In genomic region chr12:77725611-77726010, GRCh38 we compare ENCODE assay signal across 23 cellular contexts.
A peak's percentile ranks its signal among the peaks of the same experiment; 100 is the strongest.
DNase-seq lines count a peak whose midpoint lies in the region; ATAC-seq, FAIRE-seq and TF ChIP-seq lines count a peak whose summit lies in the region.
"Had no signal": no experiment of that assay in that cellular context is flagged by ENCODE, and none has a peak within 500 bp of the region (broad histone marks: within the 10 kb centered on the region; RNA-seq: fewer than 3 reads in every experiment).

No MANE protein-coding gene starts in this region.

- H3K9ac ChIP-seq in HepG2 (ENCODE audit: insufficient read depth, low read depth, low read length): no peak overlapping the region
- H3K9ac ChIP-seq in astrocyte (ENCODE audit: low read length): peak overlapping the region; percentile 35

- H3K36me3 ChIP-seq in HepG2 (replicated peaks in 1 of 2; ENCODE audit: control insufficient read depth in 1 of 2, insufficient read depth in 2 of 2, low read length in 2 of 2): no peaks in the 10 kb centered on the region
- no peaks in the 10 kb centered on the region for H3K36me3 ChIP-seq in right lobe of liver
- no peaks in the 10 kb centered on the region for H3K36me3 ChIP-seq in astrocyte (ENCODE audit: insufficient read depth, low read length)
- no peaks in the 10 kb centered on the region for H3K36me3 ChIP-seq in heart left ventricle
- H3K36me3 ChIP-seq in ascending aorta: no peaks in the 10 kb centered on the region
- H3K36me3 ChIP-seq: left ventricle myocardium inferior, upper lobe of right lung had no signal

- H3K4me1 Mint-ChIP-seq in astrocyte (ENCODE audit: low read depth, unreplicated experiment): peaks cover 34% of the 10 kb centered on the region
- no peaks in the 10 kb centered on the region for H3K4me1 Mint-ChIP-seq in activated CD8-positive, alpha-beta T cell treated with anti-CD3 and anti-CD28 coated beads for 36 hours (ENCODE audit: low read depth)

- H3K36me3 Mint-ChIP-seq in astrocyte (ENCODE audit: low read depth, unreplicated experiment): no peaks in the 10 kb centered on the region
- no peaks in the 10 kb centered on the region for H3K36me3 Mint-ChIP-seq in activated CD8-positive, alpha-beta T cell treated with anti-CD3 and anti-CD28 coated beads for 36 hours (ENCODE audit: low read depth)
- H3K36me3 Mint-ChIP-seq: activated naive CD4-positive, alpha-beta T cell treated with anti-CD3 and anti-CD28 coated beads, Interleukin-2, amount 50 U/mL, for 72 hours had no signal

- H2AFZ ChIP-seq in HepG2 (ENCODE audit: low read length) (no peak overlapping the region), astrocyte (ENCODE audit: low read depth, low read length) (no peak overlapping the region)

- peak overlapping the region; percentile 97 for H3K27ac Mint-ChIP-seq in astrocyte (ENCODE audit: unreplicated experiment)
- no peak overlapping the region for H3K27ac Mint-ChIP-seq in activated CD8-positive, alpha-beta T cell treated with anti-CD3 and anti-CD28 coated beads for 36 hours
- H3K27ac Mint-ChIP-seq: activated naive CD4-positive, alpha-beta T cell treated with anti-CD3 and anti-CD28 coated beads, Interleukin-2, amount 50 U/mL, for 72 hours; natural killer cell treated with Interleukin-12 subunit alpha and Interleukin-12 subunit beta and Interleukin-15 and Interleukin-18, amount 100 ng/mL, for 72 hours had no signal

- H4K20me1 ChIP-seq in HepG2 (ENCODE audit: insufficient read depth, low read length): no peaks in the 10 kb centered on the region
- no peaks in the 10 kb centered on the region for H4K20me1 ChIP-seq in astrocyte (ENCODE audit: insufficient read depth, low read length)

- BruUV-seq in HepG2 (replicated peaks; lab: Mats Ljungman, UMichigan): no TSS peak

- FAIRE-seq in HepG2 (lab: Jason Lieb, UNC) (no peak), astrocyte (lab: Jason Lieb, UNC) (peak; percentile 81)
- FAIRE-seq: A204.1, endothelial cell of umbilical vein had no signal

- H3K27ac ChIP-seq in HepG2 (ENCODE audit: extremely low read length, insufficient read depth, low read length): no peak overlapping the region
- no peak overlapping the region for H3K27ac ChIP-seq in right lobe of liver
- H3K27ac ChIP-seq in astrocyte (ENCODE audit: low read depth, low read length): peak overlapping the region; percentile 69
- H3K27ac ChIP-seq in heart left ventricle: no peak overlapping the region
- no peak overlapping the region for H3K27ac ChIP-seq in ascending aorta
- H3K27ac ChIP-seq: HL-60, left ventricle myocardium inferior, upper lobe of right lung had no signal

- intact Hi-C loops in HepG2 (cut with micrococcal nuclease; ENCODE audit: unreplicated experiment): no loop called here
- intact Hi-C loops in right lobe of liver (cut with DNase I): loop anchor here (5.0 to 10.0 kb wide), 2 partner anchors 187 to 199 kb away; no protein-coding TSS in a partner anchor
- intact Hi-C loops in activated CD8-positive, alpha-beta T cell treated with anti-CD3 and anti-CD28 coated beads for 36 hours (cut with micrococcal nuclease): no loop called here
- intact Hi-C loops in heart left ventricle (cut with DNase I): loop anchor here in 7 of 10 donors (2.0 to 10.0 kb wide), 3 partner anchors 109 to 199 kb away; partner anchors contain the start of gene NAV3 (in 1 of the 7)
- intact Hi-C loops in ascending aorta (cut with DNase I): loop anchor here (2.0 kb wide), 1 partner anchor 199 kb away; no protein-coding TSS in a partner anchor

- H3K4me1 ChIP-seq in HepG2 (ENCODE audit: insufficient read depth, low read length) (no peaks in the 10 kb centered on the region), right lobe of liver (no peaks in the 10 kb centered on the region), astrocyte (ENCODE audit: insufficient read depth, low read length) (peaks cover 4% of the 10 kb centered on the region), heart left ventricle (peaks cover 0 to 5% (median 0%) of the 10 kb centered on the region in 12 donors), ascending aorta (no peaks in the 10 kb centered on the region)
- H3K4me1 ChIP-seq: Caco-2, upper lobe of right lung had no signal

- no peaks in the 10 kb centered on the region for H3K27me3 ChIP-seq in HepG2 (ENCODE audit: control insufficient read depth in 1 of 2, insufficient read depth in 2 of 2, low read length in 2 of 2)
- peaks cover 0 to 4% of the 10 kb centered on the region in 2 donors for H3K27me3 ChIP-seq in right lobe of liver
- no peaks in the 10 kb centered on the region for H3K27me3 ChIP-seq in astrocyte (ENCODE audit: insufficient read depth, low read length)
- H3K27me3 ChIP-seq in heart left ventricle: no peaks in the 10 kb centered on the region
- no peaks in the 10 kb centered on the region for H3K27me3 ChIP-seq in ascending aorta
- H3K27me3 ChIP-seq: upper lobe of right lung had no signal

- H3K27me3 Mint-ChIP-seq in astrocyte (ENCODE audit: low read depth, unreplicated experiment): no peaks in the 10 kb centered on the region
- H3K27me3 Mint-ChIP-seq in activated CD8-positive, alpha-beta T cell treated with anti-CD3 and anti-CD28 coated beads for 36 hours: no peaks in the 10 kb centered on the region
- H3K27me3 Mint-ChIP-seq: natural killer cell treated with Interleukin-12 subunit alpha and Interleukin-12 subunit beta and Interleukin-15 and Interleukin-18, amount 100 ng/mL, for 72 hours had no signal

- no peaks in the 10 kb centered on the region for H3K79me2 ChIP-seq in HepG2 (ENCODE audit: insufficient read depth, low read length)
- no peaks in the 10 kb centered on the region for H3K79me2 ChIP-seq in astrocyte (ENCODE audit: insufficient read depth, low read length)

- POLR2A ChIA-PET in HepG2 (lab: Yijun Ruan, JAX): no interaction called here
- POLR2A ChIA-PET in activated CD8-positive, alpha-beta T cell treated with anti-CD3 and anti-CD28 coated beads for 36 hours (lab: Charles Lee): no interaction called here

- H3K4me2 ChIP-seq in HepG2 (ENCODE audit: low read depth, low read length) (no peak overlapping the region), astrocyte (ENCODE audit: low read length) (peak overlapping the region; percentile 18)

- CTCF ChIA-PET in HepG2 (lab: Yijun Ruan, JAX; ENCODE audit: low intra/inter-chr PET ratio, low total read pairs): interaction anchor here (4.3 kb wide), 1 partner anchor 200 kb away, joined by 48 read pairs; no protein-coding TSS in a partner anchor
- CTCF ChIA-PET in activated CD8-positive, alpha-beta T cell treated with anti-CD3 and anti-CD28 coated beads for 36 hours (lab: Charles Lee): no interaction called here

- in situ Hi-C loops in HepG2 (cut with HindIII; ENCODE audit: extremely low pct_ligation_motif_present, low pct_unique_long_range_greater_than_20kb): no loop called here

- WGBS in HepG2 (ENCODE audit: low lambda C conversion rate): 5% methylated on average over 3 of the region's 3 CpGs
- 67% methylated on average over 3 of the region's 3 CpGs for WGBS in right lobe of liver (ENCODE audit: insufficient coverage, low coverage, low lambda C conversion rate, missing lambda C conversion rate)
- 76 to 89% (median 86%) methylated on average over 3 of the region's 3 CpGs for WGBS in heart left ventricle, 4 donors

- ATAC-seq in HepG2: no peak
- no peak for ATAC-seq in right lobe of liver
- no peak for ATAC-seq in activated CD8-positive, alpha-beta T cell treated with anti-CD3 and anti-CD28 coated beads for 36 hours
- ATAC-seq in heart left ventricle: no peak
- ATAC-seq: activated CD4-positive, CD25-positive, alpha-beta regulatory T cell treated with anti-CD3 and anti-CD28 coated beads, Interleukin-2, amount 50 U/mL, for 24 hours; activated naive CD4-positive, alpha-beta T cell treated with anti-CD3 and anti-CD28 coated beads, Interleukin-2, amount 50 U/mL, for 72 hours; natural killer cell treated with Interleukin-12 subunit alpha and Interleukin-12 subunit beta and Interleukin-15 and Interleukin-18, amount 100 ng/mL, for 72 hours; Panc1; upper lobe of right lung had no signal

- DNase-seq in HepG2 (ENCODE audit: low spot score): no peak
- no peak for DNase-seq in right lobe of liver
- DNase-seq in astrocyte (ENCODE audit: low read depth): peak; percentile 95
- DNase-seq in glomerular visceral epithelial cell (ENCODE audit: extremely low spot score): peak; percentile 15
- DNase-seq in GDM1 (lab: John Stamatoyannopoulos, UW): no peak
- no peak for DNase-seq in activated CD8-positive, alpha-beta T cell treated with anti-CD3 and anti-CD28 coated beads for 36 hours
- DNase-seq in heart left ventricle: no peak
- DNase-seq in ascending aorta (ENCODE audit: low spot score in 2 of 2): no peak
- DNase-seq: Caco-2; cerebellar nuclear complex; Karpas-422; left ventricle myocardium inferior; NCI-H1694; stimulated activated CD4-positive, alpha-beta T cell treated with anti-CD3 and anti-CD28 coated beads, Interleukin-4, amount 100 ng/mL, for 4 hours; T-helper 1 cell; upper lobe of right lung had no signal

- H3K9me3 ChIP-seq in HepG2 (ENCODE audit: low read length): no peaks in the 10 kb centered on the region
- no peaks in the 10 kb centered on the region for H3K9me3 ChIP-seq in right lobe of liver
- no peaks in the 10 kb centered on the region for H3K9me3 ChIP-seq in astrocyte (ENCODE audit: insufficient read depth, low read depth, low read length)
- H3K9me3 ChIP-seq in heart left ventricle: no peaks in the 10 kb centered on the region
- H3K9me3 ChIP-seq in ascending aorta: no peaks in the 10 kb centered on the region
- H3K9me3 ChIP-seq: Caco-2, left ventricle myocardium inferior, upper lobe of right lung had no signal

- peak overlapping the region; percentile 55 for H3K4me3 Mint-ChIP-seq in astrocyte (ENCODE audit: unreplicated experiment)
- no peak overlapping the region for H3K4me3 Mint-ChIP-seq in activated CD8-positive, alpha-beta T cell treated with anti-CD3 and anti-CD28 coated beads for 36 hours
- H3K4me3 Mint-ChIP-seq: natural killer cell treated with Interleukin-12 subunit alpha and Interleukin-12 subunit beta and Interleukin-15 and Interleukin-18, amount 100 ng/mL, for 72 hours had no signal

- no peaks in the 10 kb centered on the region for H3K9me3 Mint-ChIP-seq in astrocyte (ENCODE audit: unreplicated experiment)
- H3K9me3 Mint-ChIP-seq in activated CD8-positive, alpha-beta T cell treated with anti-CD3 and anti-CD28 coated beads for 36 hours: peaks cover 2% of the 10 kb centered on the region

- TF ChIP-seq RAD21 in HepG2 (CRISPR knock-in tag; IDR thresholded peaks at IDR 0.05): no peak

- no peak for TF ChIP-seq POLR2A in HepG2 (IDR thresholded peaks at IDR 0.05; ENCODE audit: insufficient read depth in 1 of 2, low read depth in 2 of 2, low read length in 2 of 2)
- no peak for TF ChIP-seq POLR2A in right lobe of liver (IDR thresholded peaks at IDR 0.05)
- no peak for TF ChIP-seq POLR2A in heart left ventricle (IDR thresholded peaks at IDR 0.05)

- no peak for TF ChIP-seq CTCF in HepG2 (CRISPR knock-in tag; IDR thresholded peaks at IDR 0.05)
- no peak for TF ChIP-seq CTCF in right lobe of liver (IDR thresholded peaks at IDR 0.05)
- no peak for TF ChIP-seq CTCF in astrocyte (IDR thresholded peaks at IDR 0.05; ENCODE audit: insufficient read depth, low read depth, low read length)
- no peak for TF ChIP-seq CTCF in activated CD8-positive, alpha-beta T cell treated with anti-CD3 and anti-CD28 coated beads for 36 hours (IDR thresholded peaks at IDR 0.05)
- TF ChIP-seq CTCF in heart left ventricle (IDR thresholded peaks at IDR 0.05): no peak
- no peak for TF ChIP-seq CTCF in ascending aorta (IDR thresholded peaks at IDR 0.05)

- no peak for TF ChIP-seq EP300 in HepG2 (IDR thresholded peaks at IDR 0.05; ENCODE audit: low read depth in 2 of 2, low read length in 2 of 2)
- no peak for TF ChIP-seq EP300 in HepG2 (CRISPR knock-in tag; IDR thresholded peaks at IDR 0.05; ENCODE audit: borderline replicate concordance)

- no peak overlapping the region for H3K4me3 ChIP-seq in HepG2 (replicated peaks in 1 of 3; ENCODE audit: insufficient read depth in 1 of 3, low read depth in 2 of 3, low read length in 3 of 3)
- H3K4me3 ChIP-seq in right lobe of liver: no peak overlapping the region
- no peak overlapping the region for H3K4me3 ChIP-seq in astrocyte (ENCODE audit: insufficient read depth, low read depth, low read length)
- H3K4me3 ChIP-seq in heart left ventricle: no peak overlapping the region
- no peak overlapping the region for H3K4me3 ChIP-seq in ascending aorta
- H3K4me3 ChIP-seq: left ventricle myocardium inferior, upper lobe of right lung had no signal

Comparison
In these comparisons a context has a peak if more than half of its experiments do, and no peak if none do; other contexts are left out.
1. intact Hi-C loops: an anchor here in right lobe of liver (5.0 to 10.0 kb wide), heart left ventricle (2.0 to 10.0 kb wide) and ascending aorta (2.0 kb wide); none called in HepG2 and activated CD8-positive, alpha-beta T cell treated with anti-CD3 and anti-CD28 coated beads for 36 hours.
2. DNase-seq: peak in astrocyte (single experiment) and glomerular visceral epithelial cell (single experiment); none in HepG2 (single experiment), right lobe of liver (0 of 3), GDM1 (single experiment), activated CD8-positive, alpha-beta T cell treated with anti-CD3 and anti-CD28 coated beads for 36 hours (single experiment), heart left ventricle (0 of 5) and ascending aorta (0 of 2).